ENCODE assay signal across 8 cellular contexts in genomic region chr1:76074321-76075187, GRCh38. TPM values are rescaled to one million over a fixed set of nuclear protein-coding genes. Genes with fewer than 3 reads are reported as not detected.
A peak's percentile ranks its signal among the peaks of the same experiment; 100 is the strongest.
DNase-seq lines count a peak whose midpoint lies in the region; ATAC-seq lines count a peak whose summit lies in the region.

Gene ST6GALNAC3 (plus strand): TSS chr1:76074746.

- no peak within 1 kb of the TSS for H3K27ac ChIP-seq in ACC112 (ENCODE audit: low read depth, low read length)

- H3K79me2 ChIP-seq in ACC112 (ENCODE audit: control insufficient read depth, insufficient read depth, low read length, unreplicated experiment): no peaks in the 10 kb centered on the region

- H3K36me3 Mint-ChIP-seq in activated T-cell treated with anti-CD3 and anti-CD28 coated beads, Interleukin-2, amount 50 U/mL, for 4 hours (ENCODE audit: insufficient read depth): no peaks in the 10 kb centered on the region

- peaks cover 6% of the 10 kb centered on the region for H3K27me3 Mint-ChIP-seq in activated T-cell treated with anti-CD3 and anti-CD28 coated beads, Interleukin-2, amount 50 U/mL, for 4 hours (ENCODE audit: low read depth)

- peak within 1 kb of the TSS; percentile 64 for H3K9ac ChIP-seq in mucosa of stomach (ENCODE audit: low read length)

- peaks cover 10% of the 10 kb centered on the region; the same call in 1 of the 2 replicates for H3K27me3 ChIP-seq in ACC112 (ENCODE audit: insufficient read depth, low read length)
- no peaks in the 10 kb centered on the region for H3K27me3 ChIP-seq in mucosa of stomach (ENCODE audit: control insufficient read depth, insufficient read depth, low read length)

- H3K4me3 ChIP-seq in ACC112 (ENCODE audit: low read depth, low read length): peak within 1 kb of the TSS; percentile 84
- H3K4me3 ChIP-seq in mucosa of stomach (ENCODE audit: low read length): peak within 1 kb of the TSS; percentile 90

- DNase-seq in NCI-H748 treated with DMSO at 0.1 percent for 48 hours (lab: John Stamatoyannopoulos, UW): peak; percentile 53
- DNase-seq in activated T-cell treated with anti-CD3 and anti-CD28 coated beads, Interleukin-2, amount 50 U/mL, for 4 hours: peak; percentile 70
- peak; percentile 44 to 51 for DNase-seq in stimulated activated CD8-positive, alpha-beta memory T cell treated with anti-CD3 and anti-CD28 coated beads, Interleukin-4, amount 100 ng/mL, for 4 hours (ENCODE audit: low read depth in 2 of 2, low spot score in 1 of 2)

- H3K36me3 ChIP-seq in ACC112 (ENCODE audit: insufficient read depth, low read length): no peaks in the 10 kb centered on the region
- H3K36me3 ChIP-seq in mucosa of stomach (ENCODE audit: control insufficient read depth, insufficient read depth, low read length): no peaks in the 10 kb centered on the region

- H3K4me3 Mint-ChIP-seq in activated T-cell treated with anti-CD3 and anti-CD28 coated beads, Interleukin-2, amount 50 U/mL, for 4 hours: peak within 1 kb of the TSS; percentile 85

- H3K9me3 Mint-ChIP-seq in activated T-cell treated with anti-CD3 and anti-CD28 coated beads, Interleukin-2, amount 50 U/mL, for 4 hours: no peaks in the 10 kb centered on the region

- H3K9me3 ChIP-seq in mucosa of stomach (ENCODE audit: control insufficient read depth, low read length): no peaks in the 10 kb centered on the region

- ATAC-seq in GM18873 (IDR thresholded peaks at IDR 0.05; ENCODE audit: low FRiP score, unreplicated experiment) (peak; percentile 63), HG03103 (IDR thresholded peaks at IDR 0.05; ENCODE audit: low read depth, unreplicated experiment) (peak; percentile 78), esophagus mucosa (peak; percentile 93)
- peak; percentile 96 to 97 for ATAC-seq in activated T-cell treated with anti-CD3 and anti-CD28 coated beads, Interleukin-2, amount 50 U/mL, for 4 hours

- H3K4me1 ChIP-seq in ACC112 (ENCODE audit: control insufficient read depth, insufficient read depth, low read length, unreplicated experiment) (peaks cover 19% of the 10 kb centered on the region), mucosa of stomach (ENCODE audit: control insufficient read depth, insufficient read depth, low read length) (peaks cover 13% of the 10 kb centered on the region)

- H3K4me1 Mint-ChIP-seq in activated T-cell treated with anti-CD3 and anti-CD28 coated beads, Interleukin-2, amount 50 U/mL, for 4 hours (ENCODE audit: low read depth): peaks cover 21% of the 10 kb centered on the region

- H2AFZ ChIP-seq in ACC112 (ENCODE audit: low read length, unreplicated experiment): peak within 1 kb of the TSS; percentile 99

RNA-seq across cellular contexts. Expression of gene ST6GALNAC3, which starts in this region (rescaled TPM):
- under 1 TPM; 0.24 to 0.73 (median 0.53) TPM for total RNA-seq in activated T-cell treated with anti-CD3 and anti-CD28 coated beads, Interleukin-2, amount 50 U/mL, for 4 hours
- 0.72 TPM for total RNA-seq in esophagus mucosa

Comparison
In these comparisons a context has a peak if more than half of its experiments do, and no peak if none do; other contexts are left out.
1. Peak in DNase-seq and ATAC-seq in activated T-cell treated with anti-CD3 and anti-CD28 coated beads, Interleukin-2, amount 50 U/mL, for 4 hours; RNA of the gene not detected or under 1 TPM.
2. Peak in ATAC-seq in esophagus mucosa; RNA of the gene not detected or under 1 TPM.